In the genomic region with DNA sequence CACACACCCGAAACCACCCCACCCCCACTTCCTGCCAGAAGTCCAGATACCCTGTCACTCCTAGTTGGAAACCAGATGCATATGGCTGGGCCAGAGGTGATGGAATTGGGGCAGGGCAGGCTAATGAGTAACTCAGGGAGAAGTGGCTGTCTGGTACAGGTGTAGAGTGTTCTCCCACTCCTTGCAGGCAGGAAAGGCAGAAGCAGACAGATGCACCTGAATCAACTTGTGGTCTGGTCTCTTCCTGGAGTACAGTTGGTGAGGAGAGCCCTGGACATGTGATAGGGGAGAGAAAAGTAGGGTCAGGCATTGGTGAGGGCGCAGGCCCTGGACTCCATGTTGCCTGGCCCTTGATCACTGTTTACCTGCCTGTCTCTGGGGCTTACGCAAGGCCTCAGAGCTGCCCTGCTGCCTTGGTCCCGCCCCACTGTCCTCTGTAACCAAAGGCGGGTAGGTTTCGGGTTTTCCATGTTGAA, we compare ENCODE assay signal across 9 cellular contexts. TPM values are rescaled to one million over a fixed set of nuclear protein-coding genes. Genes with fewer than 3 reads are reported as not detected.
DNase-seq lines count a peak whose midpoint lies in the region; ATAC-seq and TF ChIP-seq lines count a peak whose summit lies in the region.
"Had no signal": no experiment of that assay in that cellular context is flagged by ENCODE, and none has a peak within 500 bp of the region (broad histone marks: within the 10 kb centered on the region; RNA-seq: fewer than 3 reads in every experiment).

No MANE protein-coding gene starts in this region.

- H3K4me3 Mint-ChIP-seq in naive thymus-derived CD8-positive, alpha-beta T cell = peak overlapping the region in 6 of 10 donors; percentile 3 to 74 (median 46)
- no peak overlapping the region for H3K4me3 Mint-ChIP-seq in osteocyte (ENCODE audit: unreplicated experiment)
- no peak overlapping the region for H3K4me3 Mint-ChIP-seq in stimulated activated naive B cell treated with anti-CD40 and anti-IgM and Interleukin-4, amounts not matched to agents 10 μg/mL and 1 μg/mL and 100 μg/mL, for 72 hours

- H3K27ac ChIP-seq in colonic mucosa = peak overlapping the region; percentile 76

- H3K27me3 ChIP-seq in colonic mucosa = no peaks in the 10 kb centered on the region

- no peaks in the 10 kb centered on the region for H3K36me3 ChIP-seq in colonic mucosa

- H3K4me3 ChIP-seq in colonic mucosa = no peak overlapping the region

- TF ChIP-seq CTCF in colonic mucosa (IDR thresholded peaks at IDR 0.05) = no peak
- no peak for TF ChIP-seq CTCF in osteocyte (IDR thresholded peaks at IDR 0.05)

- peaks cover 3% of the 10 kb centered on the region for H3K4me1 ChIP-seq in colonic mucosa

- H3K36me3 Mint-ChIP-seq in naive thymus-derived CD8-positive, alpha-beta T cell = no peaks in the 10 kb centered on the region
- no peaks in the 10 kb centered on the region for H3K36me3 Mint-ChIP-seq in osteocyte (ENCODE audit: unreplicated experiment)
- no peaks in the 10 kb centered on the region for H3K36me3 Mint-ChIP-seq in stimulated activated naive B cell treated with anti-CD40 and anti-IgM and Interleukin-4, amounts not matched to agents 10 μg/mL and 1 μg/mL and 100 μg/mL, for 72 hours
- H3K36me3 Mint-ChIP-seq: activated naive CD4-positive, alpha-beta T cell treated with anti-CD3 and anti-CD28 coated beads, Interleukin-2, amount 50 U/mL, for 24 hours had no signal

- peak overlapping the region in 1 of 2 donors; percentile 85 for H3K9ac ChIP-seq in colonic mucosa (ENCODE audit: low read depth in 2 of 2, low read length in 2 of 2)

- no peak for ATAC-seq in naive thymus-derived CD8-positive, alpha-beta T cell
- ATAC-seq in HG03460 (IDR thresholded peaks at IDR 0.05; ENCODE audit: unreplicated experiment) = no peak
- no peak for ATAC-seq in stimulated activated naive B cell treated with anti-CD40 and anti-IgM and Interleukin-4, amounts not matched to agents 10 μg/mL and 1 μg/mL and 100 μg/mL, for 72 hours (replicated peaks)

- H3K27ac Mint-ChIP-seq in naive thymus-derived CD8-positive, alpha-beta T cell = peak overlapping the region in 6 of 10 donors; percentile 32 to 79 (median 46)
- no peak overlapping the region for H3K27ac Mint-ChIP-seq in osteocyte (ENCODE audit: unreplicated experiment)
- no peak overlapping the region for H3K27ac Mint-ChIP-seq in stimulated activated naive B cell treated with anti-CD40 and anti-IgM and Interleukin-4, amounts not matched to agents 10 μg/mL and 1 μg/mL and 100 μg/mL, for 72 hours
- H3K27ac Mint-ChIP-seq: activated naive CD4-positive, alpha-beta T cell treated with anti-CD3 and anti-CD28 coated beads, Interleukin-2, amount 50 U/mL, for 24 hours had no signal

- POLR2A ChIA-PET in naive thymus-derived CD8-positive, alpha-beta T cell (lab: Charles Lee) = no interaction called here

- H3K27me3 Mint-ChIP-seq in naive thymus-derived CD8-positive, alpha-beta T cell = no peaks in the 10 kb centered on the region
- no peaks in the 10 kb centered on the region for H3K27me3 Mint-ChIP-seq in osteocyte (ENCODE audit: unreplicated experiment)
- peaks cover 0 to 12% of the 10 kb centered on the region in 2 donors for H3K27me3 Mint-ChIP-seq in stimulated activated naive B cell treated with anti-CD40 and anti-IgM and Interleukin-4, amounts not matched to agents 10 μg/mL and 1 μg/mL and 100 μg/mL, for 72 hours
- H3K27me3 Mint-ChIP-seq: activated naive CD4-positive, alpha-beta T cell treated with anti-CD3 and anti-CD28 coated beads, Interleukin-2, amount 50 U/mL, for 24 hours had no signal

- H3K4me1 Mint-ChIP-seq in naive thymus-derived CD8-positive, alpha-beta T cell = peaks cover 5 to 31% (median 20%) of the 10 kb centered on the region in 4 donors
- H3K4me1 Mint-ChIP-seq in osteocyte (ENCODE audit: unreplicated experiment) = peaks cover 22% of the 10 kb centered on the region
- peaks cover 10 to 33% of the 10 kb centered on the region in 2 donors for H3K4me1 Mint-ChIP-seq in stimulated activated naive B cell treated with anti-CD40 and anti-IgM and Interleukin-4, amounts not matched to agents 10 μg/mL and 1 μg/mL and 100 μg/mL, for 72 hours

- no peaks in the 10 kb centered on the region for H3K9me3 ChIP-seq in colonic mucosa

- DNase-seq in DMS153 treated with DMSO at 0.1 percent for 48 hours (lab: John Stamatoyannopoulos, UW; ENCODE audit: unreplicated experiment) = peak; percentile 59
- peak; percentile 86 for DNase-seq in NCI-H2029 (lab: John Stamatoyannopoulos, UW)
- peak; percentile 94 for DNase-seq in colonic mucosa
- no peak for DNase-seq in naive thymus-derived CD8-positive, alpha-beta T cell
- no peak for DNase-seq in osteocyte (ENCODE audit: extremely low spot score, unreplicated experiment)
- no peak for DNase-seq in cerebellar cortex (ENCODE audit: low spot score)
- no peak for DNase-seq in stimulated activated naive B cell treated with anti-CD40 and anti-IgM and Interleukin-4, amounts not matched to agents 10 μg/mL and 1 μg/mL and 100 μg/mL, for 72 hours

- intact Hi-C loops in colonic mucosa (cut with DNase I) = no loop called here

- no peaks in the 10 kb centered on the region for H3K9me3 Mint-ChIP-seq in naive thymus-derived CD8-positive, alpha-beta T cell
- no peaks in the 10 kb centered on the region for H3K9me3 Mint-ChIP-seq in osteocyte (ENCODE audit: unreplicated experiment)
- H3K9me3 Mint-ChIP-seq in stimulated activated naive B cell treated with anti-CD40 and anti-IgM and Interleukin-4, amounts not matched to agents 10 μg/mL and 1 μg/mL and 100 μg/mL, for 72 hours = no peaks in the 10 kb centered on the region
- H3K9me3 Mint-ChIP-seq: activated naive CD4-positive, alpha-beta T cell treated with anti-CD3 and anti-CD28 coated beads, Interleukin-2, amount 50 U/mL, for 24 hours had no signal

RNA-seq across cellular contexts. Expression of a gene that starts 2.5 kb away (rescaled TPM):
- 100 to 1,000 TPM; 118 to 148 TPM for total RNA-seq in colonic mucosa
- total RNA-seq in naive thymus-derived CD8-positive, alpha-beta T cell = 1 to 10 TPM; 2.6 to 2.7 TPM
- 1 to 10 TPM in 2 of 3 donors, under 1 TPM in 1; 0.08 to 1.3 (median 1.0) TPM for polyA plus RNA-seq in naive thymus-derived CD8-positive, alpha-beta T cell
- total RNA-seq in osteocyte = 0.99 and 1.7 TPM in 2 replicates

RNA-seq across cellular contexts. Expression of a gene that starts 26.4 kb away (rescaled TPM):
- total RNA-seq in colonic mucosa (10 to 100 TPM; 25.5 to 40.6 TPM), osteocyte (7.1 and 9.0 TPM in 2 replicates)
- 1 to 10 TPM; 2.9 to 3.2 TPM for total RNA-seq in naive thymus-derived CD8-positive, alpha-beta T cell
- polyA plus RNA-seq in naive thymus-derived CD8-positive, alpha-beta T cell = 1 to 10 TPM in 2 of 3 donors, under 1 TPM in 1; 0.80 to 1.9 (median 1.7) TPM

RNA-seq across cellular contexts. Expression of a gene that starts 54.4 kb away (rescaled TPM):
- total RNA-seq in colonic mucosa (10 to 100 TPM; 49.6 to 50.0 TPM), osteocyte (105 and 107 TPM in 2 replicates)
- total RNA-seq in naive thymus-derived CD8-positive, alpha-beta T cell = 100 to 1,000 TPM; 101 to 112 TPM
- polyA plus RNA-seq in naive thymus-derived CD8-positive, alpha-beta T cell = 1 to 10 TPM; 5.9 to 9.5 (median 9.0) TPM

Comparison
In these comparisons a context has a peak if more than half of its experiments do, and no peak if none do; other contexts are left out.
1. DNase-seq: peak in DMS153 treated with DMSO at 0.1 percent for 48 hours (single experiment), NCI-H2029 (single experiment) and colonic mucosa (single experiment); none in naive thymus-derived CD8-positive, alpha-beta T cell (0 of 10), osteocyte (single experiment), cerebellar cortex (single experiment) and stimulated activated naive B cell treated with anti-CD40 and anti-IgM and Interleukin-4, amounts not matched to agents 10 μg/mL and 1 μg/mL and 100 μg/mL, for 72 hours (single experiment).
2. H3K27ac Mint-ChIP-seq: peak in naive thymus-derived CD8-positive, alpha-beta T cell (6 of 10); none in osteocyte (single experiment) and stimulated activated naive B cell treated with anti-CD40 and anti-IgM and Interleukin-4, amounts not matched to agents 10 μg/mL and 1 μg/mL and 100 μg/mL, for 72 hours (single experiment).
3. H3K4me3 Mint-ChIP-seq: peak in naive thymus-derived CD8-positive, alpha-beta T cell (6 of 10); none in osteocyte (single experiment) and stimulated activated naive B cell treated with anti-CD40 and anti-IgM and Interleukin-4, amounts not matched to agents 10 μg/mL and 1 μg/mL and 100 μg/mL, for 72 hours (0 of 2).
4. RNA of a gene that starts 2.5 kb away (total RNA-seq): 118 to 148 TPM in colonic mucosa; 2.6 to 2.7 TPM in naive thymus-derived CD8-positive, alpha-beta T cell and 0.99 to 1.7 TPM in osteocyte; every median in the first group is over 10 times any median in the second.